Comparison of ENCODE assay signal across 11 cellular contexts in the genomic region with DNA sequence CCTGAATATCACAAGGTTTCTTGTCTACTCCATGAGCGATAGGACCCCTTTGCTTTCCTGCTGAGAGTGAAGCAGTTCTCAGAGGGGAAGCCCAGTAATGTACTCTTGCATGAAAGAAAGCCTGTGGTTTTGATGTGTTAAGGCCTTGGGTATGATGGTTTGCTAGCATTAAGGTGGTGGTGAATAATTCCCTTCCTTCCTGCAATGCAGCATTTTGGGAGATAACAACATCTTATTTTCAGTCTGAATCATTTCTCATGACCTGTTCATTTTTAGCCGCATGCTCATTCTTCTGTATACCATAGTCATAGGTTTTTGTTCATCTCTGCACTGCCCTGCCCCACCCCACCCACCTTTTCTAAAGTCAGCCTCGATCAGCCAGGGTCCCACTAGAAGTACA.
A peak's percentile ranks its signal among the peaks of the same experiment; 100 is the strongest.
DNase-seq lines count a peak whose midpoint lies in the region; ATAC-seq and TF ChIP-seq lines count a peak whose summit lies in the region.
"Had no signal": no experiment of that assay in that cellular context is flagged by ENCODE, and none has a peak within 500 bp of the region (broad histone marks: within the 10 kb centered on the region; RNA-seq: fewer than 3 reads in every experiment).

No MANE protein-coding gene starts in this region.

- no peak overlapping the region for H3K27ac ChIP-seq in mammary epithelial cell (ENCODE audit: insufficient read depth, low read depth, low read length)
- no peak overlapping the region for H3K27ac ChIP-seq in CD8-positive, alpha-beta memory T cell (ENCODE audit: low read depth, low read length)
- H3K27ac ChIP-seq in sigmoid colon = no peak overlapping the region
- H3K27ac ChIP-seq: SK-N-MC had no signal

- peak; percentile 75 for ATAC-seq in GM21423 (IDR thresholded peaks at IDR 0.05; ENCODE audit: unreplicated experiment)
- ATAC-seq in HG03108 (IDR thresholded peaks at IDR 0.05; ENCODE audit: unreplicated experiment) = peak; percentile 60
- no peak for ATAC-seq in T-helper 17 cell

- no TSS peak for BruUV-seq in mammary epithelial cell (replicated peaks; lab: Mats Ljungman, UMichigan)

- H3K79me2 ChIP-seq in mammary epithelial cell (ENCODE audit: insufficient read depth, low read length) = no peaks in the 10 kb centered on the region

- H3K9me3 ChIP-seq in mammary epithelial cell (replicated peaks; ENCODE audit: insufficient read depth, low read length) (no peaks in the 10 kb centered on the region), T-helper 17 cell (ENCODE audit: control insufficient read depth, low read length, poor library complexity, severe bottlenecking) (no peaks in the 10 kb centered on the region), sigmoid colon (no peaks in the 10 kb centered on the region)
- no peaks in the 10 kb centered on the region for H3K9me3 ChIP-seq in CD8-positive, alpha-beta memory T cell (ENCODE audit: low read length)

- no peak overlapping the region for H3K27ac Mint-ChIP-seq in T-helper 17 cell
- no peak overlapping the region for H3K27ac Mint-ChIP-seq in CD8-positive, alpha-beta memory T cell
- H3K27ac Mint-ChIP-seq: stimulated activated naive CD8-positive, alpha-beta T cell treated with anti-CD3 and anti-CD28 coated beads, Interleukin-15, Interleukin-2, amounts not matched to agents 100 ng/mL and 50 ng/mL, for 24 hours had no signal

- peaks cover 5% of the 10 kb centered on the region for H3K4me1 ChIP-seq in mammary epithelial cell (ENCODE audit: insufficient read depth, low read length)
- no peaks in the 10 kb centered on the region for H3K4me1 ChIP-seq in CD8-positive, alpha-beta memory T cell (ENCODE audit: insufficient read depth, low read length)
- H3K4me1 ChIP-seq in sigmoid colon = no peaks in the 10 kb centered on the region

- H2AFZ ChIP-seq in mammary epithelial cell (ENCODE audit: low read depth, low read length) = no peak overlapping the region

- no peak overlapping the region for H3K4me3 Mint-ChIP-seq in T-helper 17 cell
- H3K4me3 Mint-ChIP-seq in CD8-positive, alpha-beta memory T cell = no peak overlapping the region
- H3K4me3 Mint-ChIP-seq: stimulated activated naive CD8-positive, alpha-beta T cell treated with anti-CD3 and anti-CD28 coated beads, Interleukin-15, Interleukin-2, amounts not matched to agents 100 ng/mL and 50 ng/mL, for 24 hours had no signal

- H3K36me3 Mint-ChIP-seq in T-helper 17 cell (ENCODE audit: low read depth) = no peaks in the 10 kb centered on the region
- no peaks in the 10 kb centered on the region for H3K36me3 Mint-ChIP-seq in CD8-positive, alpha-beta memory T cell

- no peak for TF ChIP-seq EP300 in sigmoid colon (IDR thresholded peaks at IDR 0.05)

- no peaks in the 10 kb centered on the region for H3K4me1 Mint-ChIP-seq in T-helper 17 cell
- H3K4me1 Mint-ChIP-seq in CD8-positive, alpha-beta memory T cell = no peaks in the 10 kb centered on the region

- no peak overlapping the region for H3K9ac ChIP-seq in mammary epithelial cell (ENCODE audit: insufficient read depth, low read length)

- H3K4me3 ChIP-seq in GM06990 (replicated peaks; ENCODE audit: low read depth, low read length) (no peak overlapping the region), mammary epithelial cell (replicated peaks in 1 of 3; ENCODE audit: insufficient read depth in 1 of 3, low read depth in 2 of 3, low read length in 3 of 3) (no peak overlapping the region), sigmoid colon (no peak overlapping the region)
- H3K4me3 ChIP-seq in CD8-positive, alpha-beta memory T cell (ENCODE audit: low read length) = no peak overlapping the region
- H3K4me3 ChIP-seq: SK-N-MC had no signal

- POLR2A ChIA-PET in CD8-positive, alpha-beta memory T cell (lab: Charles Lee) = no interaction called here

- WGBS in mammary epithelial cell (ENCODE audit: low coverage, missing lambda C conversion rate) = 91% methylated on average over 3 of the region's 3 CpGs
- WGBS in sigmoid colon, 2 donors = 84 to 89% methylated on average over 3 of the region's 3 CpGs

- H4K20me1 ChIP-seq in mammary epithelial cell (ENCODE audit: insufficient read depth, low read length) = no peaks in the 10 kb centered on the region

- peaks cover 0 to 4% (median 0%) of the 10 kb centered on the region in 5 donors for H3K9me3 Mint-ChIP-seq in CD8-positive, alpha-beta memory T cell
- H3K9me3 Mint-ChIP-seq: stimulated activated naive CD8-positive, alpha-beta T cell treated with anti-CD3 and anti-CD28 coated beads, Interleukin-15, Interleukin-2, amounts not matched to agents 100 ng/mL and 50 ng/mL, for 24 hours had no signal

- H3K4me2 ChIP-seq in mammary epithelial cell (ENCODE audit: insufficient read depth, low read depth, low read length) = no peak overlapping the region

- in situ Hi-C loops in mammary epithelial cell (cut with MboI; ENCODE audit: low sequenced_read_pairs in 2 of 2) = no loop called here

- no peak for TF ChIP-seq POLR2A in sigmoid colon (IDR thresholded peaks at IDR 0.05)

- DNase-seq in GM06990 (ENCODE audit: extremely low read depth, insufficient read length) = peak; percentile 38
- DNase-seq in mammary epithelial cell = peak; percentile 90
- DNase-seq in pons (ENCODE audit: low spot score) = no peak
- DNase-seq in T-helper 17 cell = no peak
- no peak for DNase-seq in CD8-positive, alpha-beta memory T cell
- DNase-seq in sigmoid colon = no peak
- DNase-seq: NCI-H1105 treated with DMSO at 0.1 percent for 48 hours had no signal

- CTCF ChIA-PET in mammary epithelial cell (lab: Charles Lee; ENCODE audit: low non-redundant PET) = no interaction called here
- CTCF ChIA-PET in CD8-positive, alpha-beta memory T cell (lab: Charles Lee) = no interaction called here

- H3K27me3 Mint-ChIP-seq in T-helper 17 cell = no peaks in the 10 kb centered on the region
- no peaks in the 10 kb centered on the region for H3K27me3 Mint-ChIP-seq in CD8-positive, alpha-beta memory T cell
- H3K27me3 Mint-ChIP-seq: stimulated activated naive CD8-positive, alpha-beta T cell treated with anti-CD3 and anti-CD28 coated beads, Interleukin-15, Interleukin-2, amounts not matched to agents 100 ng/mL and 50 ng/mL, for 24 hours had no signal

- intact Hi-C loops in mammary epithelial cell (cut with micrococcal nuclease) = no loop called here
- intact Hi-C loops in sigmoid colon (cut with DNase I) = no loop called here

- H3K27me3 ChIP-seq in GM06990 (replicated peaks; ENCODE audit: control insufficient read depth, insufficient read depth, low read length) = no peaks in the 10 kb centered on the region
- H3K27me3 ChIP-seq in mammary epithelial cell (ENCODE audit: insufficient read depth, low read length) = no peaks in the 10 kb centered on the region
- H3K27me3 ChIP-seq in CD8-positive, alpha-beta memory T cell (ENCODE audit: insufficient read depth, low read length, poor library complexity, severe bottlenecking) = no peaks in the 10 kb centered on the region
- no peaks in the 10 kb centered on the region for H3K27me3 ChIP-seq in sigmoid colon

- dilution Hi-C loops in mammary epithelial cell (cut with HindIII; ENCODE audit: low sequenced_read_pairs) = no loop called here

- TF ChIP-seq CTCF in GM06990 (IDR thresholded peaks at IDR 0.05; ENCODE audit: insufficient read depth, low read length, poor library complexity, severe bottlenecking) (no peak), mammary epithelial cell (conservative IDR thresholded peaks at IDR 0.05 in 1 of 2, IDR thresholded peaks at IDR 0.05 in 1 of 2; ENCODE audit: extremely low read depth in 1 of 2, insufficient read depth in 1 of 2, low read depth in 1 of 2, low read length in 2 of 2) (no peak), sigmoid colon (IDR thresholded peaks at IDR 0.05) (no peak)

- no peaks in the 10 kb centered on the region for H3K36me3 ChIP-seq in GM06990 (ENCODE audit: control insufficient read depth, insufficient read depth, low read length)
- no peaks in the 10 kb centered on the region for H3K36me3 ChIP-seq in mammary epithelial cell (ENCODE audit: insufficient read depth, low read length)
- no peaks in the 10 kb centered on the region for H3K36me3 ChIP-seq in CD8-positive, alpha-beta memory T cell (ENCODE audit: insufficient read depth, low read length)
- H3K36me3 ChIP-seq in sigmoid colon = no peaks in the 10 kb centered on the region

Comparison
In these comparisons a context has a peak if more than half of its experiments do, and no peak if none do; other contexts are left out.
1. DNase-seq: peak in GM06990 (single experiment) and mammary epithelial cell (single experiment); none in pons (single experiment), T-helper 17 cell (0 of 3), CD8-positive, alpha-beta memory T cell (0 of 5) and sigmoid colon (single experiment).